ENCODE assay signal across 8 cellular contexts in genomic region chr11:65504671-65505433, GRCh38. TPM values are rescaled to one million over a fixed set of nuclear protein-coding genes. Genes with fewer than 3 reads are reported as not detected.
DNase-seq lines count a peak whose midpoint lies in the region; ATAC-seq, FAIRE-seq and TF ChIP-seq lines count a peak whose summit lies in the region.

No MANE protein-coding gene starts in this region.

- intact Hi-C loops in activated naive CD4-positive, alpha-beta T cell treated with anti-CD3 and anti-CD28 coated beads for 36 hours (cut with micrococcal nuclease) = no loop called here

- no peak overlapping the region for H3K4me3 Mint-ChIP-seq in activated naive CD4-positive, alpha-beta T cell treated with anti-CD3 and anti-CD28 coated beads for 36 hours
- no peak overlapping the region for H3K4me3 Mint-ChIP-seq in osteocyte (ENCODE audit: unreplicated experiment)

- H3K4me3 ChIP-seq in fibroblast of pulmonary artery (replicated peaks; ENCODE audit: low read depth, low read length) = peak overlapping the region; percentile 89
- H3K4me3 ChIP-seq in retinal pigment epithelial cell (ENCODE audit: low read length) = peak overlapping the region; percentile 99

- TF ChIP-seq POLR2A in GM12891 (IDR thresholded peaks at IDR 0.05; ENCODE audit: low read depth, low read length) = peak; percentile 64

- no peaks in the 10 kb centered on the region for H3K36me3 Mint-ChIP-seq in activated naive CD4-positive, alpha-beta T cell treated with anti-CD3 and anti-CD28 coated beads for 36 hours (ENCODE audit: low read depth)
- H3K36me3 Mint-ChIP-seq in osteocyte (ENCODE audit: unreplicated experiment) = no peaks in the 10 kb centered on the region

- no peak for FAIRE-seq in GM12891 (lab: Jason Lieb, UNC)

- TF ChIP-seq CTCF in fibroblast of pulmonary artery (IDR thresholded peaks at IDR 0.05; ENCODE audit: low read length, missing control alignments) (no peak), retinal pigment epithelial cell (conservative IDR thresholded peaks at IDR 0.05; ENCODE audit: low read depth, low read length) (no peak), osteocyte (IDR thresholded peaks at IDR 0.05) (no peak)

- H3K9me3 Mint-ChIP-seq in activated naive CD4-positive, alpha-beta T cell treated with anti-CD3 and anti-CD28 coated beads for 36 hours = no peaks in the 10 kb centered on the region
- no peaks in the 10 kb centered on the region for H3K9me3 Mint-ChIP-seq in osteocyte (ENCODE audit: unreplicated experiment)

- no peak for ATAC-seq in HG02973 (IDR thresholded peaks at IDR 0.05; ENCODE audit: unreplicated experiment)

- DNase-seq in GM12891 (ENCODE audit: insufficient read length, low spot score) (no peak), RPMI8226 (peak; percentile 46), fibroblast of pulmonary artery (ENCODE audit: low read depth) (peak; percentile 70), retinal pigment epithelial cell (ENCODE audit: low read depth) (no peak), dedifferentiated amniotic fluid mesenchymal stem cell (ENCODE audit: extremely low spot score) (no peak), osteocyte (ENCODE audit: extremely low spot score, unreplicated experiment) (no peak)
- no peak for DNase-seq in activated naive CD4-positive, alpha-beta T cell treated with anti-CD3 and anti-CD28 coated beads for 36 hours

- CTCF ChIA-PET in activated naive CD4-positive, alpha-beta T cell treated with anti-CD3 and anti-CD28 coated beads for 36 hours (lab: Charles Lee) = interaction anchor here (2.0 to 17.7 kb wide), 3 partner anchors 9 to 85 kb away, joined by 8 to 359 read pairs (median 11); partner anchors contain the start of gene NEAT1

- no peaks in the 10 kb centered on the region for H3K27me3 Mint-ChIP-seq in activated naive CD4-positive, alpha-beta T cell treated with anti-CD3 and anti-CD28 coated beads for 36 hours (ENCODE audit: low read depth)
- no peaks in the 10 kb centered on the region for H3K27me3 Mint-ChIP-seq in osteocyte (ENCODE audit: unreplicated experiment)

- peaks cover 34% of the 10 kb centered on the region for H3K4me1 Mint-ChIP-seq in activated naive CD4-positive, alpha-beta T cell treated with anti-CD3 and anti-CD28 coated beads for 36 hours (ENCODE audit: low read depth)
- peaks cover 23% of the 10 kb centered on the region for H3K4me1 Mint-ChIP-seq in osteocyte (ENCODE audit: unreplicated experiment)

- no peak overlapping the region for H3K27ac Mint-ChIP-seq in activated naive CD4-positive, alpha-beta T cell treated with anti-CD3 and anti-CD28 coated beads for 36 hours
- no peak overlapping the region for H3K27ac Mint-ChIP-seq in osteocyte (ENCODE audit: unreplicated experiment)

TF ChIP-seq in GM12891, 5 proteins besides CTCF, POLR2A, EP300 and RAD21:
- TF ChIP-seq PAX5 (IDR thresholded peaks at IDR 0.05; ENCODE audit: insufficient read depth, low read length, severe bottlenecking) (no peak), TAF1 (IDR thresholded peaks at IDR 0.05; ENCODE audit: low read depth, low read length) (no peak), POU2F2 (IDR thresholded peaks at IDR 0.05; ENCODE audit: low read depth, low read length) (peak; percentile 58; the same call in 1 of the 2 replicates), POLR2AphosphoS5 (IDR thresholded peaks at IDR 0.05; ENCODE audit: low read depth, low read length) (peak; percentile 42)

RNA-seq across cellular contexts. Expression of gene MALAT1, which starts 6.0 kb away (rescaled TPM):
- polyA plus RNA-seq in GM12891 (2012; ENCODE audit: low read depth, missing spikeins) = 839 TPM
- total RNA-seq in activated naive CD4-positive, alpha-beta T cell treated with anti-CD3 and anti-CD28 coated beads for 36 hours = over 10,000 TPM; 10,460 to 10,508 TPM
- 11,843 and 16,538 TPM in 2 replicates for total RNA-seq in osteocyte

RNA-seq across cellular contexts. Expression of gene SCYL1, which starts 20.0 kb away (rescaled TPM):
- 33.4 TPM for polyA plus RNA-seq in GM12891 (2012; ENCODE audit: low read depth, missing spikeins)
- 10 to 100 TPM; 57.9 to 58.3 TPM for total RNA-seq in activated naive CD4-positive, alpha-beta T cell treated with anti-CD3 and anti-CD28 coated beads for 36 hours
- total RNA-seq in osteocyte = 103 and 104 TPM in 2 replicates

RNA-seq across cellular contexts. Expression of gene LTBP3, which starts 53.3 kb away (rescaled TPM):
- polyA plus RNA-seq in GM12891 (2012; ENCODE audit: low read depth, missing spikeins) = 14.6 TPM
- 10 to 100 TPM; 39.7 to 45.7 TPM for total RNA-seq in activated naive CD4-positive, alpha-beta T cell treated with anti-CD3 and anti-CD28 coated beads for 36 hours
- 219 and 256 TPM in 2 replicates for total RNA-seq in osteocyte

Comparison
In these comparisons a context has a peak if more than half of its experiments do, and no peak if none do; other contexts are left out.
1. DNase-seq: peak in RPMI8226 (single experiment) and fibroblast of pulmonary artery (single experiment); none in GM12891 (single experiment), retinal pigment epithelial cell (single experiment), dedifferentiated amniotic fluid mesenchymal stem cell (single experiment), activated naive CD4-positive, alpha-beta T cell treated with anti-CD3 and anti-CD28 coated beads for 36 hours (single experiment) and osteocyte (single experiment).